In the genomic region with DNA sequence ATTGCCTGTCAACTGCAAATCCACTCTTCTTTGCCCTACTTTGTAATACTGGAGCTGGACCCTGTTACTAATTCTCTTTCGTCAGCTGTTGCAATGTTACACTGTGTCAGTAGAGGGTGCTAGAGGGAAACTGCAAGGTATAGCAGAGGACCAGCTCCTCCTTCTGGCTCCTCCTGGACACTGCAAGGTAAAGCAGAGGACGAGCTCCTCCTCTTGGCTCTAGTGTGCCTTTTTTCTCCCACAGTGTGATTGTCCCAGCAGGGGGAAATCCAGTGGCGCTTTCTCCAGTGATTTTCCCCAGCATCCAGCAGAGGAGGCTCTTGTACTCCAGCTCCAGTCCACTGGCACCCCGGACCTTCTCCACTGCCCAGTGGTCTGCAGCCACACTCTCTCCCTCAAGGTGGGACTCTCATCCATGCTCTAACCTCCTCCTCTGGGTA, we compare ENCODE assay signal across 8 cellular contexts.
DNase-seq lines count a peak whose midpoint lies in the region; ATAC-seq and TF ChIP-seq lines count a peak whose summit lies in the region.

No MANE protein-coding gene starts in this region.

- H3K4me1 Mint-ChIP-seq in activated CD4-positive, alpha-beta T cell treated with anti-CD3 and anti-CD28 coated beads, Interleukin-2, amount 10 ng/mL, durations not matched to agents 7 days and 5 days: peaks cover 6% of the 10 kb centered on the region

- H3K9me3 Mint-ChIP-seq in activated CD4-positive, alpha-beta T cell treated with anti-CD3 and anti-CD28 coated beads, Interleukin-2, amount 10 ng/mL, durations not matched to agents 7 days and 5 days: no peaks in the 10 kb centered on the region

- H3K36me3 ChIP-seq in lung (ENCODE audit: control insufficient read depth in 2 of 2, insufficient read depth in 2 of 2, low read length in 2 of 2): no peaks in the 10 kb centered on the region

- peak; percentile 100 for TF ChIP-seq CTCF in lung (IDR thresholded peaks at IDR 0.05; ENCODE audit: control extremely low read depth, extremely low read depth)

- H3K4me1 ChIP-seq in lung (ENCODE audit: control insufficient read depth in 2 of 2, insufficient read depth in 2 of 2, low read length in 2 of 2): peaks cover 0 to 2% of the 10 kb centered on the region in 2 donors

- H3K27me3 ChIP-seq in lung (ENCODE audit: control insufficient read depth, insufficient read depth): no peaks in the 10 kb centered on the region

- H3K27ac ChIP-seq in lung (ENCODE audit: low read depth in 1 of 2, low read length in 1 of 2): no peak overlapping the region

- H3K4me3 Mint-ChIP-seq in activated CD4-positive, alpha-beta T cell treated with anti-CD3 and anti-CD28 coated beads, Interleukin-2, amount 10 ng/mL, durations not matched to agents 7 days and 5 days: no peak overlapping the region

- no peaks in the 10 kb centered on the region for H3K27me3 Mint-ChIP-seq in activated CD4-positive, alpha-beta T cell treated with anti-CD3 and anti-CD28 coated beads, Interleukin-2, amount 10 ng/mL, durations not matched to agents 7 days and 5 days

- 16 to 18% methylated on average over 4 of the region's 4 CpGs for WGBS in lung, 2 donors

- ATAC-seq in GM19463 (IDR thresholded peaks at IDR 0.05; ENCODE audit: unreplicated experiment): peak; percentile 69
- ATAC-seq in HG03558 (IDR thresholded peaks at IDR 0.05; ENCODE audit: extremely low read depth, unreplicated experiment): peak; percentile 37
- ATAC-seq in lung (ENCODE audit: insufficient read depth, low FRiP score): peak; percentile 84

- H3K9me3 ChIP-seq in lung (ENCODE audit: control insufficient read depth in 2 of 2, insufficient read depth in 1 of 2, low read length in 1 of 2): peaks cover 0 to 2% of the 10 kb centered on the region in 2 donors

- CTCF ChIA-PET in activated CD4-positive, alpha-beta T cell treated with anti-CD3 and anti-CD28 coated beads, Interleukin-2, amount 10 ng/mL, durations not matched to agents 7 days and 5 days (lab: Charles Lee): interaction anchor here (0.5 to 12.5 kb wide), 73 partner anchors 9 to 812 kb away, joined by 3 to 252 read pairs (median 5); a partner anchor contains a TSS

- no peak overlapping the region for H3K27ac Mint-ChIP-seq in activated CD4-positive, alpha-beta T cell treated with anti-CD3 and anti-CD28 coated beads, Interleukin-2, amount 10 ng/mL, durations not matched to agents 7 days and 5 days

- POLR2A ChIA-PET in activated CD4-positive, alpha-beta T cell treated with anti-CD3 and anti-CD28 coated beads, Interleukin-2, amount 10 ng/mL, durations not matched to agents 7 days and 5 days (lab: Charles Lee): no interaction called here

- H3K36me3 Mint-ChIP-seq in activated CD4-positive, alpha-beta T cell treated with anti-CD3 and anti-CD28 coated beads, Interleukin-2, amount 10 ng/mL, durations not matched to agents 7 days and 5 days (ENCODE audit: low read depth): no peaks in the 10 kb centered on the region

- DNase-seq in CMK (ENCODE audit: low read depth) (peak; percentile 80), NCI-H526 treated with DMSO at 0.1 percent for 48 hours (lab: John Stamatoyannopoulos, UW) (peak; percentile 82), dermis microvascular lymphatic vessel endothelial cell (ENCODE audit: low read depth in 2 of 2) (peak; percentile 88 to 91), lung (ENCODE audit: low spot score) (peak; percentile 90)
- peak; percentile 93 for DNase-seq in activated CD4-positive, alpha-beta T cell treated with anti-CD3 and anti-CD28 coated beads, Interleukin-2, amount 10 ng/mL, durations not matched to agents 7 days and 5 days
- DNase-seq in stimulated activated CD8-positive, alpha-beta memory T cell treated with anti-CD3 and anti-CD28 coated beads, Interleukin-15, amount 100 ng/mL, for 1 hour (ENCODE audit: low read depth): peak; percentile 68

- no peak overlapping the region for H3K4me3 ChIP-seq in lung
